1 cellular context compared by ENCODE assay signal in the genomic region with DNA sequence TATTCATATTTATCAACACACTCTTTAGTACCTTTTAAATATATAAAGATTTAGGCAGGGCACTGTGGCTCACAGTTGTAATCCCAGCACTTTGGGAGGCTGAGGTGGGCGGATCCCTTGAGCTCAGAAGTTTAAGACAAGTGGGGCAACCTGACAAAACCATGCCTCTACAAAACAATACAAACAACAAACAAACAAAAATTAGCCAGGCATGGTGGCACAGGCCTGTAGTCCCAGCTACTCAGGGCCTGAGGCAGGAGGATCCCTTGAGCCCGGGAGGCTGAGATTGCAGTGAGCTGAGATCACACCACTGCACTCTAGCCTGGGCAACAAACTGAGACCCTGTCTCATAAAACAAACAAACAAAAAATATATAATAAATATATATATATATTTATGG.
TF ChIP-seq lines count a peak whose summit lies in the region.

No MANE protein-coding gene starts in this region.

TF ChIP-seq in GM23338, 12 proteins besides CTCF, POLR2A, EP300 and RAD21 (continued from another document):
- TF ChIP-seq, protein P1, sequence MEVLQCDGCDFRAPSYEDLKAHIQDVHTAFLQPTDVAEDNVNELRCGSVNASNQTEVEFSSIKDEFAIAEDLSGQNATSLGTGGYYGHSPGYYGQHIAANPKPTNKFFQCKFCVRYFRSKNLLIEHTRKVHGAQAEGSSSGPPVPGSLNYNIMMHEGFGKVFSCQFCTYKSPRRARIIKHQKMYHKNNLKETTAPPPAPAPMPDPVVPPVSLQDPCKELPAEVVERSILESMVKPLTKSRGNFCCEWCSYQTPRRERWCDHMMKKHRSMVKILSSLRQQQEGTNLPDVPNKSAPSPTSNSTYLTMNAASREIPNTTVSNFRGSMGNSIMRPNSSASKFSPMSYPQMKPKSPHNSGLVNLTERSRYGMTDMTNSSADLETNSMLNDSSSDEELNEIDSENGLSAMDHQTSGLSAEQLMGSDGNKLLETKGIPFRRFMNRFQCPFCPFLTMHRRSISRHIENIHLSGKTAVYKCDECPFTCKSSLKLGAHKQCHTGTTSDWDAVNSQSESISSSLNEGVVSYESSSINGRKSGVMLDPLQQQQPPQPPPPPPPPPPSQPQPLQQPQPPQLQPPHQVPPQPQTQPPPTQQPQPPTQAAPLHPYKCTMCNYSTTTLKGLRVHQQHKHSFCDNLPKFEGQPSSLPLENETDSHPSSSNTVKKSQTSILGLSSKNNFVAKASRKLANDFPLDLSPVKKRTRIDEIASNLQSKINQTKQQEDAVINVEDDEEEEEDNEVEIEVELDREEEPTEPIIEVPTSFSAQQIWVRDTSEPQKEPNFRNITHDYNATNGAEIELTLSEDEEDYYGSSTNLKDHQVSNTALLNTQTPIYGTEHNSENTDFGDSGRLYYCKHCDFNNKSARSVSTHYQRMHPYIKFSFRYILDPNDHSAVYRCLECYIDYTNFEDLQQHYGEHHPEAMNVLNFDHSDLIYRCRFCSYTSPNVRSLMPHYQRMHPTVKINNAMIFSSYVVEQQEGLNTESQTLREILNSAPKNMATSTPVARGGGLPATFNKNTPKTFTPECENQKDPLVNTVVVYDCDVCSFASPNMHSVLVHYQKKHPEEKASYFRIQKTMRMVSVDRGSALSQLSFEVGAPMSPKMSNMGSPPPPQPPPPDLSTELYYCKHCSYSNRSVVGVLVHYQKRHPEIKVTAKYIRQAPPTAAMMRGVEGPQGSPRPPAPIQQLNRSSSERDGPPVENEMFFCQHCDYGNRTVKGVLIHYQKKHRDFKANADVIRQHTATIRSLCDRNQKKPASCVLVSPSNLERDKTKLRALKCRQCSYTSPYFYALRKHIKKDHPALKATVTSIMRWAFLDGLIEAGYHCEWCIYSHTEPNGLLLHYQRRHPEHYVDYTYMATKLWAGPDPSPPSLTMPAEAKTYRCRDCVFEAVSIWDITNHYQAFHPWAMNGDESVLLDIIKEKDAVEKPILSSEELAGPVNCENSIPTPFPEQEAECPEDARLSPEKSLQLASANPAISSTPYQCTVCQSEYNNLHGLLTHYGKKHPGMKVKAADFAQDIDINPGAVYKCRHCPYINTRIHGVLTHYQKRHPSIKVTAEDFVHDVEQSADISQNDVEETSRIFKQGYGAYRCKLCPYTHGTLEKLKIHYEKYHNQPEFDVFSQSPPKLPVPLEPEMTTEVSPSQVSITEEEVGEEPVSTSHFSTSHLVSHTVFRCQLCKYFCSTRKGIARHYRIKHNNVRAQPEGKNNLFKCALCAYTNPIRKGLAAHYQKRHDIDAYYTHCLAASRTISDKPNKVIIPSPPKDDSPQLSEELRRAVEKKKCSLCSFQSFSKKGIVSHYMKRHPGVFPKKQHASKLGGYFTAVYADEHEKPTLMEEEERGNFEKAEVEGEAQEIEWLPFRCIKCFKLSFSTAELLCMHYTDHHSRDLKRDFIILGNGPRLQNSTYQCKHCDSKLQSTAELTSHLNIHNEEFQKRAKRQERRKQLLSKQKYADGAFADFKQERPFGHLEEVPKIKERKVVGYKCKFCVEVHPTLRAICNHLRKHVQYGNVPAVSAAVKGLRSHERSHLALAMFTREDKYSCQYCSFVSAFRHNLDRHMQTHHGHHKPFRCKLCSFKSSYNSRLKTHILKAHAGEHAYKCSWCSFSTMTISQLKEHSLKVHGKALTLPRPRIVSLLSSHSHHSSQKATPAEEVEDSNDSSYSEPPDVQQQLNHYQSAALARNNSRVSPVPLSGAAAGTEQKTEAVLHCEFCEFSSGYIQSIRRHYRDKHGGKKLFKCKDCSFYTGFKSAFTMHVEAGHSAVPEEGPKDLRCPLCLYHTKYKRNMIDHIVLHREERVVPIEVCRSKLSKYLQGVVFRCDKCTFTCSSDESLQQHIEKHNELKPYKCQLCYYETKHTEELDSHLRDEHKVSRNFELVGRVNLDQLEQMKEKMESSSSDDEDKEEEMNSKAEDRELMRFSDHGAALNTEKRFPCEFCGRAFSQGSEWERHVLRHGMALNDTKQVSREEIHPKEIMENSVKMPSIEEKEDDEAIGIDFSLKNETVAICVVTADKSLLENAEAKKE (CRISPR knock-in tag; IDR thresholded peaks at IDR 0.05): no peak
- no peak for TF ChIP-seq CREB1 (CRISPR knock-in tag; IDR thresholded peaks at IDR 0.05; ENCODE audit: low read depth)
- TF ChIP-seq JUNB (IDR thresholded peaks at IDR 0.05; ENCODE audit: unreplicated experiment): no peak
- no peak for TF ChIP-seq EZH2 (IDR thresholded peaks at IDR 0.05; ENCODE audit: low read depth, unreplicated experiment)
- TF ChIP-seq ZNF114 (CRISPR knock-in tag; IDR thresholded peaks at IDR 0.05): no peak
